8 cellular contexts compared by ENCODE assay signal in genomic region chr1:169928438-169929209, GRCh38. TPM values are rescaled to one million over a fixed set of nuclear protein-coding genes. Genes with fewer than 3 reads are reported as not detected.
DNase-seq lines count a peak whose midpoint lies in the region; ATAC-seq, FAIRE-seq and TF ChIP-seq lines count a peak whose summit lies in the region.

No MANE protein-coding gene starts in this region.

- no peak overlapping the region for H3K9ac ChIP-seq in astrocyte (ENCODE audit: low read length)

- H3K27ac ChIP-seq in astrocyte (ENCODE audit: low read depth, low read length) (no peak overlapping the region), thoracic aorta (no peak overlapping the region)

- H3K4me3 ChIP-seq in astrocyte (ENCODE audit: insufficient read depth, low read depth, low read length) (no peak overlapping the region), thoracic aorta (no peak overlapping the region)

- no peak overlapping the region for H3K4me3 Mint-ChIP-seq in astrocyte (ENCODE audit: unreplicated experiment)

- no peaks in the 10 kb centered on the region for H3K27me3 Mint-ChIP-seq in astrocyte (ENCODE audit: low read depth, unreplicated experiment)

- FAIRE-seq in astrocyte (lab: Jason Lieb, UNC) (peak; percentile 85), islet of Langerhans (lab: Jason Lieb, UNC) (peak; percentile 99)

- H3K4me2 ChIP-seq in astrocyte (ENCODE audit: low read length): no peak overlapping the region

- TF ChIP-seq CTCF in astrocyte (IDR thresholded peaks at IDR 0.05; ENCODE audit: insufficient read depth, low read depth, low read length) (peak; percentile 61), thoracic aorta (IDR thresholded peaks at IDR 0.05) (peak; percentile 56)

- H3K9me3 ChIP-seq in astrocyte (ENCODE audit: insufficient read depth, low read depth, low read length) (no peaks in the 10 kb centered on the region), thoracic aorta (no peaks in the 10 kb centered on the region)

- H3K27me3 ChIP-seq in astrocyte (ENCODE audit: insufficient read depth, low read length): no peaks in the 10 kb centered on the region
- H3K27me3 ChIP-seq in thoracic aorta (replicated peaks; ENCODE audit: insufficient read depth): no peaks in the 10 kb centered on the region

- no peaks in the 10 kb centered on the region for H3K9me3 Mint-ChIP-seq in astrocyte (ENCODE audit: unreplicated experiment)

- H4K20me1 ChIP-seq in astrocyte (ENCODE audit: insufficient read depth, low read length): no peaks in the 10 kb centered on the region

- no peaks in the 10 kb centered on the region for H3K79me2 ChIP-seq in astrocyte (ENCODE audit: insufficient read depth, low read length)

- no peaks in the 10 kb centered on the region for H3K36me3 Mint-ChIP-seq in astrocyte (ENCODE audit: low read depth, unreplicated experiment)

- ATAC-seq in GM18498 (IDR thresholded peaks at IDR 0.05; ENCODE audit: unreplicated experiment) (peak; percentile 72), HG03135 (IDR thresholded peaks at IDR 0.05; ENCODE audit: unreplicated experiment) (peak; percentile 84), thoracic aorta (ENCODE audit: insufficient number of reproducible peaks, low FRiP score, low read depth) (no peak)

- peaks cover 9% of the 10 kb centered on the region for H3K4me1 Mint-ChIP-seq in astrocyte (ENCODE audit: low read depth, unreplicated experiment)

- DNase-seq in AML-193 (lab: John Stamatoyannopoulos, UW) (peak; percentile 64 to 75), NCI-H2227 (lab: John Stamatoyannopoulos, UW; ENCODE audit: unreplicated experiment) (peak; percentile 63), astrocyte (ENCODE audit: low read depth) (peak; percentile 47), thoracic aorta (ENCODE audit: low spot score) (no peak)
- no peak for DNase-seq in activated CD8-positive, alpha-beta memory T cell treated with anti-CD3 and anti-CD28 coated beads for 24 hours

- no peak overlapping the region for H2AFZ ChIP-seq in astrocyte (ENCODE audit: low read depth, low read length)

- H3K4me1 ChIP-seq in astrocyte (ENCODE audit: insufficient read depth, low read length): no peaks in the 10 kb centered on the region
- peaks cover 0 to 14% of the 10 kb centered on the region in 2 donors for H3K4me1 ChIP-seq in thoracic aorta (ENCODE audit: control insufficient read depth in 1 of 2, low read depth in 2 of 2)

- no peaks in the 10 kb centered on the region for H3K36me3 ChIP-seq in astrocyte (ENCODE audit: insufficient read depth, low read length)
- H3K36me3 ChIP-seq in thoracic aorta: no peaks in the 10 kb centered on the region

- H3K27ac Mint-ChIP-seq in astrocyte (ENCODE audit: unreplicated experiment): no peak overlapping the region

RNA-seq across cellular contexts. Expression of gene SCYL3, which starts 34.9 kb away (rescaled TPM):
- 5.6 and 6.2 TPM in 2 replicates for total RNA-seq in astrocyte
- 10 to 100 TPM in 1 of 2 donors, 1 to 10 TPM in 1; 8.3 to 14.4 TPM for total RNA-seq in thoracic aorta

Comparison
In these comparisons a context has a peak if more than half of its experiments do, and no peak if none do; other contexts are left out.
1. DNase-seq: peak in AML-193 (2 of 2), NCI-H2227 (single experiment) and astrocyte (single experiment); none in thoracic aorta (single experiment) and activated CD8-positive, alpha-beta memory T cell treated with anti-CD3 and anti-CD28 coated beads for 24 hours (single experiment).